10 cellular contexts compared by ENCODE assay signal in the genomic region with DNA sequence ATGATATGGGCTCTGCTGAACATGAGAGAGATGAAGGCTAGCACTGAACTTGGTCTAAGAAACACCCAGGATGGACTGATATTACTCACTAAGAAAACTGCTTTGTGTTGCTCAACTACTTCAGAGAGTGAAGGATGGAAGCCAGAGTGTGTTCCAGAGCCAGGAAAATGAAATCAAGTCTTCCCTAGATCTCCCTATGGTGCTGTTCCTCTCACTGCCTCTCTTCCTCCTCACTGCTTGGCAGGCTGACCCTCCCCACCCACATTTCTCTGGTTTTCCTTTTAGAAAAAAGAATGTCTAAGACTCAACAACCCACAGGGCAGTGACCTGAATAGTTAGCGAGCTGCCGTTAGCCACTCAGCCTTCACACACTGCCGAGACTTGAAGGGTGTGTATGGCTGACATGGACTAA.
A peak's percentile ranks its signal among the peaks of the same experiment; 100 is the strongest.
DNase-seq lines count a peak whose midpoint lies in the region; ATAC-seq and TF ChIP-seq lines count a peak whose summit lies in the region.
"Had no signal": no experiment of that assay in that cellular context is flagged by ENCODE, and none has a peak within 500 bp of the region (broad histone marks: within the 10 kb centered on the region; RNA-seq: fewer than 3 reads in every experiment).

No MANE protein-coding gene starts in this region.

- H3K4me2 ChIP-seq in GM23338 (no peak overlapping the region), mesenchymal stem cell (ENCODE audit: low read length, poor library complexity, severe bottlenecking) (no peak overlapping the region)

- no peak overlapping the region for H4K91ac ChIP-seq in mesenchymal stem cell (ENCODE audit: low read length)

- no peak overlapping the region for H3K4me3 Mint-ChIP-seq in GM23338
- no peak overlapping the region for H3K4me3 Mint-ChIP-seq in CD8-positive, alpha-beta memory T cell
- no peak overlapping the region for H3K4me3 Mint-ChIP-seq in CD4-positive, alpha-beta memory T cell
- H3K4me3 Mint-ChIP-seq: HFFc6 had no signal

- no peak for TF ChIP-seq CTCF in GM23338 (conservative IDR thresholded peaks at IDR 0.05; ENCODE audit: low read depth in 2 of 2)
- TF ChIP-seq CTCF in coronary artery (IDR thresholded peaks at IDR 0.05): no peak
- TF ChIP-seq CTCF in suprapubic skin (IDR thresholded peaks at IDR 0.05): no peak

- H3K27me3 Mint-ChIP-seq in GM23338 (ENCODE audit: insufficient read depth, low read depth, poor library complexity): peaks cover 2% of the 10 kb centered on the region
- peaks cover 0 to 6% of the 10 kb centered on the region in 2 donors for H3K27me3 Mint-ChIP-seq in CD8-positive, alpha-beta memory T cell
- H3K27me3 Mint-ChIP-seq in CD4-positive, alpha-beta memory T cell: peaks cover 0 to 1% of the 10 kb centered on the region in 2 donors

- H3K4me3 ChIP-seq in GM23338 (no peak overlapping the region), coronary artery (peak overlapping the region; percentile 1), mesenchymal stem cell (ENCODE audit: insufficient read depth in 1 of 2, low read depth in 1 of 2, low read length in 2 of 2) (peak overlapping the region in 1 of 2 experiments; percentile 31), suprapubic skin (no peak overlapping the region)
- H3K4me3 ChIP-seq in CD8-positive, alpha-beta memory T cell (ENCODE audit: low read length): no peak overlapping the region
- no peak overlapping the region for H3K4me3 ChIP-seq in CD4-positive, alpha-beta memory T cell (ENCODE audit: low read length in 2 of 2)
- H3K4me3 ChIP-seq: esophagus squamous epithelium had no signal

- H3K14ac ChIP-seq in mesenchymal stem cell (ENCODE audit: low read length in 2 of 2): peak overlapping the region in 1 of 2 experiments; percentile 11

- peak overlapping the region; percentile 15 to 94 for H2BK12ac ChIP-seq in mesenchymal stem cell (ENCODE audit: low read length in 2 of 2)

- no peak overlapping the region for H2BK15ac ChIP-seq in mesenchymal stem cell (ENCODE audit: low read depth, poor library complexity, severe bottlenecking)

- peaks cover 7% of the 10 kb centered on the region; the same call in 1 of the 2 replicates for H3K9me2 ChIP-seq in GM23338 (ENCODE audit: insufficient read depth)

- H3K9me3 Mint-ChIP-seq in GM23338: no peaks in the 10 kb centered on the region
- no peaks in the 10 kb centered on the region for H3K9me3 Mint-ChIP-seq in CD8-positive, alpha-beta memory T cell
- no peaks in the 10 kb centered on the region for H3K9me3 Mint-ChIP-seq in CD4-positive, alpha-beta memory T cell
- H3K9me3 Mint-ChIP-seq: HFFc6 had no signal

- CTCF ChIA-PET in CD8-positive, alpha-beta memory T cell (lab: Charles Lee): no interaction called here
- CTCF ChIA-PET in CD4-positive, alpha-beta memory T cell (lab: Charles Lee; ENCODE audit: partially characterized antibody): no interaction called here

- H3K79me2 ChIP-seq in GM23338 (replicated peaks; ENCODE audit: insufficient read depth): no peaks in the 10 kb centered on the region

- H3K27me3 ChIP-seq in GM23338 (ENCODE audit: insufficient read depth): no peaks in the 10 kb centered on the region
- H3K27me3 ChIP-seq in mesenchymal stem cell (ENCODE audit: control insufficient read depth in 1 of 2, insufficient read depth in 1 of 2, low read length in 2 of 2): no peaks in the 10 kb centered on the region
- no peaks in the 10 kb centered on the region for H3K27me3 ChIP-seq in suprapubic skin
- H3K27me3 ChIP-seq in CD8-positive, alpha-beta memory T cell (ENCODE audit: insufficient read depth, low read length, poor library complexity, severe bottlenecking): no peaks in the 10 kb centered on the region
- H3K27me3 ChIP-seq in CD4-positive, alpha-beta memory T cell (ENCODE audit: insufficient read depth, low read length): no peaks in the 10 kb centered on the region
- H3K27me3 ChIP-seq: esophagus squamous epithelium had no signal

- intact Hi-C loops in CD4-positive, alpha-beta memory T cell (cut with micrococcal nuclease): no loop called here

- H3K9me3 ChIP-seq in mesenchymal stem cell (ENCODE audit: control insufficient read depth, low read length) (no peaks in the 10 kb centered on the region), suprapubic skin (no peaks in the 10 kb centered on the region)
- H3K9me3 ChIP-seq in CD8-positive, alpha-beta memory T cell (ENCODE audit: low read length): no peaks in the 10 kb centered on the region
- H3K9me3 ChIP-seq in CD4-positive, alpha-beta memory T cell (ENCODE audit: control insufficient read depth in 1 of 2, low read length in 2 of 2): no peaks in the 10 kb centered on the region
- H3K9me3 ChIP-seq: esophagus squamous epithelium had no signal

- POLR2A ChIA-PET in CD8-positive, alpha-beta memory T cell (lab: Charles Lee): no interaction called here
- POLR2A ChIA-PET in CD4-positive, alpha-beta memory T cell (lab: Charles Lee; ENCODE audit: partially characterized antibody): no interaction called here

- H3K79me1 ChIP-seq in mesenchymal stem cell (replicated peaks; ENCODE audit: low read length, poor library complexity, severe bottlenecking): no peaks in the 10 kb centered on the region

- H2BK120ac ChIP-seq in mesenchymal stem cell (ENCODE audit: low read depth, low read length): no peak overlapping the region

- no peak for DNase-seq in GM23338 (ENCODE audit: low spot score)
- no peak for DNase-seq in coronary artery (ENCODE audit: low spot score)
- DNase-seq in mesenchymal stem cell: peak; percentile 63
- DNase-seq in suprapubic skin (ENCODE audit: low spot score in 2 of 2): no peak
- DNase-seq in CD8-positive, alpha-beta memory T cell: no peak
- DNase-seq in CD4-positive, alpha-beta memory T cell: no peak
- DNase-seq: esophagus squamous epithelium, HFFc6, posterior cingulate gyrus had no signal

- no peaks in the 10 kb centered on the region; the same call in 2 of the 3 replicates for H3K4me1 Mint-ChIP-seq in GM23338
- H3K4me1 Mint-ChIP-seq in CD8-positive, alpha-beta memory T cell: no peaks in the 10 kb centered on the region
- H3K4me1 Mint-ChIP-seq in CD4-positive, alpha-beta memory T cell: no peaks in the 10 kb centered on the region

- H4K8ac ChIP-seq in mesenchymal stem cell (ENCODE audit: low read length): peak overlapping the region; percentile 57

- no peaks in the 10 kb centered on the region for H4K20me1 ChIP-seq in GM23338 (replicated peaks; ENCODE audit: insufficient read depth)

- H2AFZ ChIP-seq in GM23338 (0 out of 2 replicates have a peak overlapping the region, but pooled peaks have one; percentile 28), mesenchymal stem cell (ENCODE audit: low read depth, low read length) (no peak overlapping the region)

- H3K27ac ChIP-seq in GM23338 (ENCODE audit: low read depth): no peak overlapping the region
- H3K27ac ChIP-seq in coronary artery: peak overlapping the region; percentile 36 to 79
- H3K27ac ChIP-seq in mesenchymal stem cell (ENCODE audit: low read length, poor library complexity, severe bottlenecking): no peak overlapping the region
- H3K27ac ChIP-seq in suprapubic skin: peak overlapping the region; percentile 56
- H3K27ac ChIP-seq in CD8-positive, alpha-beta memory T cell (ENCODE audit: low read depth, low read length): no peak overlapping the region
- H3K27ac ChIP-seq in CD4-positive, alpha-beta memory T cell (ENCODE audit: low read depth, low read length): no peak overlapping the region

- H3K4ac ChIP-seq in mesenchymal stem cell (ENCODE audit: low read depth in 1 of 2, low read length in 2 of 2): peak overlapping the region in 1 of 2 experiments; percentile 54

- ATAC-seq in GM23338 (no peak), GM21619 (IDR thresholded peaks at IDR 0.05; ENCODE audit: unreplicated experiment) (no peak)

- H3K4me1 ChIP-seq in GM23338 (ENCODE audit: insufficient read depth) (no peaks in the 10 kb centered on the region), mesenchymal stem cell (ENCODE audit: control insufficient read depth, insufficient read depth, low read depth, low read length) (peaks cover 6% of the 10 kb centered on the region), suprapubic skin (no peaks in the 10 kb centered on the region)
- no peaks in the 10 kb centered on the region for H3K4me1 ChIP-seq in CD8-positive, alpha-beta memory T cell (ENCODE audit: insufficient read depth, low read length)
- no peaks in the 10 kb centered on the region for H3K4me1 ChIP-seq in CD4-positive, alpha-beta memory T cell (ENCODE audit: insufficient read depth, low read length)

- no peaks in the 10 kb centered on the region for H3K36me3 Mint-ChIP-seq in GM23338 (ENCODE audit: low read depth)
- H3K36me3 Mint-ChIP-seq in CD8-positive, alpha-beta memory T cell: no peaks in the 10 kb centered on the region
- peaks cover 0 to 4% of the 10 kb centered on the region in 2 donors for H3K36me3 Mint-ChIP-seq in CD4-positive, alpha-beta memory T cell

- H2BK5ac ChIP-seq in mesenchymal stem cell (ENCODE audit: low read depth, low read length, poor library complexity, severe bottlenecking): no peak overlapping the region

- H3K18ac ChIP-seq in mesenchymal stem cell (ENCODE audit: low read depth in 1 of 2, low read length in 2 of 2): peak overlapping the region; percentile 25 to 72

- no peak overlapping the region for H3K27ac Mint-ChIP-seq in GM23338
- H3K27ac Mint-ChIP-seq in CD8-positive, alpha-beta memory T cell: peak overlapping the region in 1 of 8 donors; percentile 9
- H3K27ac Mint-ChIP-seq in CD4-positive, alpha-beta memory T cell: no peak overlapping the region
- H3K27ac Mint-ChIP-seq: HFFc6 had no signal

- no peak overlapping the region for H2AK5ac ChIP-seq in mesenchymal stem cell (ENCODE audit: low read length, severe bottlenecking)

- no peaks in the 10 kb centered on the region for H3K36me3 ChIP-seq in GM23338 (ENCODE audit: insufficient read depth)
- peaks cover 4 to 7% of the 10 kb centered on the region in 2 experiments for H3K36me3 ChIP-seq in mesenchymal stem cell (ENCODE audit: control insufficient read depth in 1 of 2, insufficient read depth in 2 of 2, low read depth in 1 of 2, low read length in 2 of 2)
- H3K36me3 ChIP-seq in suprapubic skin: no peaks in the 10 kb centered on the region
- H3K36me3 ChIP-seq in CD8-positive, alpha-beta memory T cell (ENCODE audit: insufficient read depth, low read length): no peaks in the 10 kb centered on the region
- no peaks in the 10 kb centered on the region for H3K36me3 ChIP-seq in CD4-positive, alpha-beta memory T cell (ENCODE audit: insufficient read depth, low read length)

- no peak for TF ChIP-seq POLR2A in suprapubic skin (IDR thresholded peaks at IDR 0.05)

- peak overlapping the region; percentile 71 for H3K9ac ChIP-seq in mesenchymal stem cell (ENCODE audit: low read length)

- WGBS in mesenchymal stem cell: 53% methylated on average over 3 of the region's 3 CpGs
- WGBS in suprapubic skin: 62% methylated on average over 3 of the region's 3 CpGs

- H3F3A ChIP-seq in GM23338 (replicated peaks; ENCODE audit: low read depth): no peaks in the 10 kb centered on the region

- no peak overlapping the region for H3K23ac ChIP-seq in mesenchymal stem cell (ENCODE audit: low read length in 2 of 2)

- TF ChIP-seq EP300 in suprapubic skin (IDR thresholded peaks at IDR 0.05): no peak

TF ChIP-seq in GM23338, 12 proteins besides CTCF, POLR2A, EP300 and RAD21 (continues in another document):
- TF ChIP-seq ZNF114 (CRISPR knock-in tag; IDR thresholded peaks at IDR 0.05) (no peak), EZH2 (IDR thresholded peaks at IDR 0.05; ENCODE audit: low read depth, unreplicated experiment) (no peak)

Comparison
In these comparisons a context has a peak if more than half of its experiments do, and no peak if none do; other contexts are left out.
1. H3K27ac ChIP-seq: peak in coronary artery (2 of 2) and suprapubic skin (single experiment); none in GM23338 (single experiment), mesenchymal stem cell (single experiment), CD8-positive, alpha-beta memory T cell (single experiment) and CD4-positive, alpha-beta memory T cell (single experiment).